ENCODE assay signal across 33 cellular contexts in genomic region chr20:41750137-41750536, GRCh38.
"Had no signal": no experiment of that assay in that cellular context is flagged by ENCODE, and none has a peak within 500 bp of the region (broad histone marks: within the 10 kb centered on the region; RNA-seq: fewer than 3 reads in every experiment).

No MANE protein-coding gene starts in this region.

- H3K4me2 ChIP-seq: PC-9 had no signal

- FAIRE-seq: RCC 7860 had no signal

- H2AFZ ChIP-seq: PC-9 had no signal

- H3K4me3 ChIP-seq: MG63, PC-9, SJCRH30, SK-N-MC had no signal

- H3K27ac ChIP-seq: PC-9, RWPE1, SJCRH30, SK-N-MC had no signal

- H3K27me3 ChIP-seq: MG63, SJCRH30 had no signal

- DNase-seq: Kasumi-1, KG1, MG63, NCI-H1048, NCI-H1092 treated with DMSO at 0.1 percent for 48 hours, NCI-H1105 treated with DMSO at 0.1 percent for 48 hours, NCI-H1417, NCI-H1436, NCI-H146, NCI-H1694, NCI-H187, NCI-H1930, NCI-H2029 treated with DMSO at 0.1 percent for 48 hours, NCI-H2081 treated with DMSO at 0.1 percent for 48 hours, NCI-H2107, NCI-H2171, NCI-H226, NCI-H446 treated with DMSO at 0.1 percent for 48 hours, NCI-H510A, NCI-H524, NCI-H526, NCI-H69, NCI-H748 treated with DMSO at 0.1 percent for 48 hours, PC-9, SHP77, SIG-M5, SJCRH30 had no signal

- H3K9me3 ChIP-seq: MG63 had no signal

- ATAC-seq: Panc1, Right ventricle myocardium inferior, SK-N-SH treated with all-trans-retinoic acid at 6 μM for 48 hours had no signal

- H3K36me3 ChIP-seq: MG63, SJCRH30 had no signal

- H3K4me1 ChIP-seq: SJCRH30 had no signal
